9 cellular contexts compared by ENCODE assay signal in genomic region chr20:4519530-4519929, GRCh38.
DNase-seq lines count a peak whose midpoint lies in the region; ATAC-seq and TF ChIP-seq lines count a peak whose summit lies in the region.
"Had no signal": no experiment of that assay in that cellular context is flagged by ENCODE, and none has a peak within 500 bp of the region (broad histone marks: within the 10 kb centered on the region; RNA-seq: fewer than 3 reads in every experiment).

No MANE protein-coding gene starts in this region.

- H3K27me3 ChIP-seq in foreskin keratinocyte = no peaks in the 10 kb centered on the region
- no peaks in the 10 kb centered on the region for H3K27me3 ChIP-seq in aorta (ENCODE audit: control insufficient read depth in 1 of 2, insufficient read depth in 2 of 2, low read length in 1 of 2)

- H3K27ac ChIP-seq in foreskin keratinocyte (no peak overlapping the region), aorta (ENCODE audit: low read depth in 1 of 2, low read length in 2 of 2) (no peak overlapping the region), caudate nucleus (ENCODE audit: low read depth, low read length) (no peak overlapping the region)

- H3K9me3 ChIP-seq in aorta (ENCODE audit: control insufficient read depth, low read length) = no peaks in the 10 kb centered on the region

- ATAC-seq in foreskin keratinocyte (no peak), aorta (ENCODE audit: low FRiP score) (peak; percentile 70)

- H3K4me3 ChIP-seq in aorta (ENCODE audit: low read length in 2 of 2) = no peak overlapping the region
- H3K4me3 ChIP-seq: lung had no signal

- peak; percentile 18 for DNase-seq in stimulated activated CD4-positive, alpha-beta T cell treated with anti-CD3 and anti-CD28 coated beads, Interleukin-1b, Interleukin-23, amount 100 ng/mL, for 48 hours
- DNase-seq in stimulated activated CD4-positive, alpha-beta T cell treated with anti-CD3 and anti-CD28 coated beads, Interleukin-4, amount 100 ng/mL, for 24 hours = no peak
- DNase-seq in RPMI8226 = peak; percentile 25
- DNase-seq in foreskin keratinocyte = no peak
- no peak for DNase-seq in aorta
- no peak for DNase-seq in caudate nucleus (lab: John Stamatoyannopoulos, UW)
- DNase-seq in SKM-1 treated with dmso at 0.1 percent for 144 hours (lab: John Stamatoyannopoulos, UW; ENCODE audit: unreplicated experiment) = no peak
- DNase-seq in DMS114 treated with DMSO at 0.1 percent for 48 hours (lab: John Stamatoyannopoulos, UW; ENCODE audit: unreplicated experiment) = no peak

- 18 to 22% methylated on average over 2 of the region's 2 CpGs for WGBS in aorta, 2 donors

- H3K4me1 ChIP-seq in foreskin keratinocyte (peaks cover 4% of the 10 kb centered on the region), aorta (ENCODE audit: control insufficient read depth in 1 of 2, insufficient read depth in 2 of 2, low read length in 2 of 2) (no peaks in the 10 kb centered on the region)

- peak; percentile 68 for TF ChIP-seq CTCF in foreskin keratinocyte (conservative IDR thresholded peaks at IDR 0.05)

- intact Hi-C loops in aorta (cut with DNase I) = loop anchor here in 1 of 2 donors (10.0 kb wide), 1 partner anchor 75 kb away; no protein-coding TSS in a partner anchor

- no peaks in the 10 kb centered on the region for H3K36me3 ChIP-seq in aorta (ENCODE audit: control insufficient read depth in 1 of 2, insufficient read depth in 2 of 2, low read length in 1 of 2)

Comparison
In these comparisons a context has a peak if more than half of its experiments do, and no peak if none do; other contexts are left out.
1. DNase-seq: peak in stimulated activated CD4-positive, alpha-beta T cell treated with anti-CD3 and anti-CD28 coated beads, Interleukin-1b, Interleukin-23, amount 100 ng/mL, for 48 hours (single experiment) and RPMI8226 (single experiment); none in stimulated activated CD4-positive, alpha-beta T cell treated with anti-CD3 and anti-CD28 coated beads, Interleukin-4, amount 100 ng/mL, for 24 hours (single experiment), foreskin keratinocyte (0 of 2), aorta (0 of 2), caudate nucleus (0 of 61), SKM-1 treated with dmso at 0.1 percent for 144 hours (single experiment) and DMS114 treated with DMSO at 0.1 percent for 48 hours (single experiment).